Comparison of ENCODE assay signal across 1 cellular context in the genomic region with DNA sequence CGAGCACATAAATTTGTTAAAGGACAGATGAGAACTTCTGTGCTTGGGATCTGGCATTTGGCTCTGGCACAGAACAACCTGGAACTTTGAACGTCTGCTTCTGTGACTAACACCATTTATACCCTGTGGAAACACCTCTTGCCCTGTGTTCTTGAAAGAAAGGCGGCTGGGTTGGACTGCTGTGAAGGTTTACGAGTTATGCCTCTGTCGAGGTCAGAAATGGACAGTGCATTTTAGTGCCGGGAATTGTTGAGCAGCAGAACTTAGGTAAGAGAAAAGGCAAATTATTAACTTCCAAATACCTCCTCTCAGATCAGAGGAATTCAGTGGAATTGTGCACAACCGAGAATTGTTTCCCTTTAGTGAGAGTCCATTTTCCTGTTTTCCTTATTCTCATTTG.
TF ChIP-seq lines count a peak whose summit lies in the region.

No MANE protein-coding gene starts in this region.

TF ChIP-seq in GM23338, 12 proteins besides CTCF, POLR2A, EP300 and RAD21 (continued from another document):
- TF ChIP-seq, protein P1, sequence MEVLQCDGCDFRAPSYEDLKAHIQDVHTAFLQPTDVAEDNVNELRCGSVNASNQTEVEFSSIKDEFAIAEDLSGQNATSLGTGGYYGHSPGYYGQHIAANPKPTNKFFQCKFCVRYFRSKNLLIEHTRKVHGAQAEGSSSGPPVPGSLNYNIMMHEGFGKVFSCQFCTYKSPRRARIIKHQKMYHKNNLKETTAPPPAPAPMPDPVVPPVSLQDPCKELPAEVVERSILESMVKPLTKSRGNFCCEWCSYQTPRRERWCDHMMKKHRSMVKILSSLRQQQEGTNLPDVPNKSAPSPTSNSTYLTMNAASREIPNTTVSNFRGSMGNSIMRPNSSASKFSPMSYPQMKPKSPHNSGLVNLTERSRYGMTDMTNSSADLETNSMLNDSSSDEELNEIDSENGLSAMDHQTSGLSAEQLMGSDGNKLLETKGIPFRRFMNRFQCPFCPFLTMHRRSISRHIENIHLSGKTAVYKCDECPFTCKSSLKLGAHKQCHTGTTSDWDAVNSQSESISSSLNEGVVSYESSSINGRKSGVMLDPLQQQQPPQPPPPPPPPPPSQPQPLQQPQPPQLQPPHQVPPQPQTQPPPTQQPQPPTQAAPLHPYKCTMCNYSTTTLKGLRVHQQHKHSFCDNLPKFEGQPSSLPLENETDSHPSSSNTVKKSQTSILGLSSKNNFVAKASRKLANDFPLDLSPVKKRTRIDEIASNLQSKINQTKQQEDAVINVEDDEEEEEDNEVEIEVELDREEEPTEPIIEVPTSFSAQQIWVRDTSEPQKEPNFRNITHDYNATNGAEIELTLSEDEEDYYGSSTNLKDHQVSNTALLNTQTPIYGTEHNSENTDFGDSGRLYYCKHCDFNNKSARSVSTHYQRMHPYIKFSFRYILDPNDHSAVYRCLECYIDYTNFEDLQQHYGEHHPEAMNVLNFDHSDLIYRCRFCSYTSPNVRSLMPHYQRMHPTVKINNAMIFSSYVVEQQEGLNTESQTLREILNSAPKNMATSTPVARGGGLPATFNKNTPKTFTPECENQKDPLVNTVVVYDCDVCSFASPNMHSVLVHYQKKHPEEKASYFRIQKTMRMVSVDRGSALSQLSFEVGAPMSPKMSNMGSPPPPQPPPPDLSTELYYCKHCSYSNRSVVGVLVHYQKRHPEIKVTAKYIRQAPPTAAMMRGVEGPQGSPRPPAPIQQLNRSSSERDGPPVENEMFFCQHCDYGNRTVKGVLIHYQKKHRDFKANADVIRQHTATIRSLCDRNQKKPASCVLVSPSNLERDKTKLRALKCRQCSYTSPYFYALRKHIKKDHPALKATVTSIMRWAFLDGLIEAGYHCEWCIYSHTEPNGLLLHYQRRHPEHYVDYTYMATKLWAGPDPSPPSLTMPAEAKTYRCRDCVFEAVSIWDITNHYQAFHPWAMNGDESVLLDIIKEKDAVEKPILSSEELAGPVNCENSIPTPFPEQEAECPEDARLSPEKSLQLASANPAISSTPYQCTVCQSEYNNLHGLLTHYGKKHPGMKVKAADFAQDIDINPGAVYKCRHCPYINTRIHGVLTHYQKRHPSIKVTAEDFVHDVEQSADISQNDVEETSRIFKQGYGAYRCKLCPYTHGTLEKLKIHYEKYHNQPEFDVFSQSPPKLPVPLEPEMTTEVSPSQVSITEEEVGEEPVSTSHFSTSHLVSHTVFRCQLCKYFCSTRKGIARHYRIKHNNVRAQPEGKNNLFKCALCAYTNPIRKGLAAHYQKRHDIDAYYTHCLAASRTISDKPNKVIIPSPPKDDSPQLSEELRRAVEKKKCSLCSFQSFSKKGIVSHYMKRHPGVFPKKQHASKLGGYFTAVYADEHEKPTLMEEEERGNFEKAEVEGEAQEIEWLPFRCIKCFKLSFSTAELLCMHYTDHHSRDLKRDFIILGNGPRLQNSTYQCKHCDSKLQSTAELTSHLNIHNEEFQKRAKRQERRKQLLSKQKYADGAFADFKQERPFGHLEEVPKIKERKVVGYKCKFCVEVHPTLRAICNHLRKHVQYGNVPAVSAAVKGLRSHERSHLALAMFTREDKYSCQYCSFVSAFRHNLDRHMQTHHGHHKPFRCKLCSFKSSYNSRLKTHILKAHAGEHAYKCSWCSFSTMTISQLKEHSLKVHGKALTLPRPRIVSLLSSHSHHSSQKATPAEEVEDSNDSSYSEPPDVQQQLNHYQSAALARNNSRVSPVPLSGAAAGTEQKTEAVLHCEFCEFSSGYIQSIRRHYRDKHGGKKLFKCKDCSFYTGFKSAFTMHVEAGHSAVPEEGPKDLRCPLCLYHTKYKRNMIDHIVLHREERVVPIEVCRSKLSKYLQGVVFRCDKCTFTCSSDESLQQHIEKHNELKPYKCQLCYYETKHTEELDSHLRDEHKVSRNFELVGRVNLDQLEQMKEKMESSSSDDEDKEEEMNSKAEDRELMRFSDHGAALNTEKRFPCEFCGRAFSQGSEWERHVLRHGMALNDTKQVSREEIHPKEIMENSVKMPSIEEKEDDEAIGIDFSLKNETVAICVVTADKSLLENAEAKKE (CRISPR knock-in tag; IDR thresholded peaks at IDR 0.05) = no peak
- no peak for TF ChIP-seq NANOG (IDR thresholded peaks at IDR 0.05; ENCODE audit: borderline replicate concordance)
